Comparison of ENCODE assay signal across 8 cellular contexts in the genomic region with DNA sequence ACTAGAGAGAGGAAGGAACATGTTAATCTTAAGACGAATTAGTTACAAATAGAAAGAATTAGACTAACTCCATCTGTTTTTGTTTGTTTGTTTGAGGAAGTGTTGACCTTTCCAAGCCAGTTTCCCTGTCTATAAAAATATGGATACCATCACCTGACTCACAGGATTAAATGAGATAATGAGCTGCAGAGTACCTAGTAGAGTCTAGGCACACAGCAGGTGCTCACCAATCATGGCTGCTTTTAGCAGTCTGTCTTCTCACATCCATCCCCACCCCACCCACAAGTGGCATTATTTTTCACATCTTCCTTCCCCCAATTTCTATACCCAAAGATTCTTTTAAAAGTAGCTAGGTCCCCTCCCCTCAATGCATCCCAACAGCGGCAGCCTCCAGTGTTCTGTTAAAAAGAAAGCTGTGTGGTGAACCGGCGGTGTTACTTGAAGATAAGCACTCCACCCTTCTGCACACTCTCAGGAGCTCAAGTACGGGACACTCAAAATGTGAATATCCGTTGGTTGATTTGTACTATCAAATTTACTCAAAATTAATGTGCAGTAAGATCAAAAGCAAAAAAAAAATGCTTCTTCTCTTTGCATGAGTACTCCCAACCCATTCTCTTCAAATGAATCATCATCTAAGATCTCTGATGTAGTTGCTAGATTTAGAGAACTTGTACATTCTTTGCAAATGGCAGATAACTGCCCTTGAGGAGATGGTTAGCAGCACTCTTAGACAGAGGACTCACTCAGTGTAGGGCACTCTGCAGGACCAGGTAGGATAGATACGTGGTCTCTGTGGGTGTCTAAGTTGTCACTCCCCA.
DNase-seq lines count a peak whose midpoint lies in the region; ATAC-seq and TF ChIP-seq lines count a peak whose summit lies in the region.

No MANE protein-coding gene starts in this region.

- H3K27me3 ChIP-seq in IMR-90 (ENCODE audit: control insufficient read depth, insufficient read depth, low read length): no peaks in the 10 kb centered on the region

- CTCF ChIA-PET in GM10248 (lab: Yijun Ruan, JAX) (interaction anchor here (0.9 to 2.5 kb wide), 8 partner anchors 9 to 139 kb away, joined by 3 to 8 read pairs (median 4); no protein-coding TSS in a partner anchor), IMR-90 (lab: Yijun Ruan, JAX) (no interaction called here)

- ATAC-seq in GM21390 (IDR thresholded peaks at IDR 0.05; ENCODE audit: unreplicated experiment) (peak; percentile 70), IMR-90 (ENCODE audit: low read depth) (peak; percentile 88)

- intact Hi-C loops in IMR-90 (cut with micrococcal nuclease): no loop called here

- H4K91ac ChIP-seq in IMR-90 (ENCODE audit: insufficient read depth, low read depth, low read length): peak overlapping the region; percentile 34; the same call in 1 of the 2 replicates

- POLR2A ChIA-PET in GM10248 (lab: Yijun Ruan, JAX) (no interaction called here), IMR-90 (lab: Charles Lee; ENCODE audit: unreplicated experiment) (no interaction called here)

- no peak overlapping the region for H2BK5ac ChIP-seq in IMR-90 (ENCODE audit: low read depth, low read length, poor library complexity, severe bottlenecking)

- peaks cover 44 to 63% of the 10 kb centered on the region in 2 experiments for H3K79me1 ChIP-seq in IMR-90 (ENCODE audit: low read depth in 1 of 2, low read length in 2 of 2)

- TF ChIP-seq POLR2A in IMR-90 (IDR thresholded peaks at IDR 0.05; ENCODE audit: low read depth, low read length): no peak

- in situ Hi-C loops in IMR-90 (cut with MboI; ENCODE audit: low sequenced_read_pairs): no loop called here

- H2AK9ac ChIP-seq in IMR-90 (replicated peaks; ENCODE audit: low read depth, low read length, poor library complexity): peak overlapping the region; percentile 57

- H3K4ac ChIP-seq in IMR-90 (ENCODE audit: low read depth, low read length): peak overlapping the region; percentile 10; the same call in 1 of the 2 replicates

- H3K18ac ChIP-seq in IMR-90 (ENCODE audit: low read depth, low read length): no peak overlapping the region

- H3K4me1 ChIP-seq in IMR-90 (ENCODE audit: control insufficient read depth, insufficient read depth, low read length): peaks cover 6% of the 10 kb centered on the region

- peak overlapping the region; percentile 2; the same call in 1 of the 2 replicates for H3K4me2 ChIP-seq in IMR-90 (ENCODE audit: low read depth, low read length)

- peaks cover 8% of the 10 kb centered on the region; the same call in 1 of the 2 replicates for H3K9me1 ChIP-seq in IMR-90 (ENCODE audit: insufficient read depth, low read length)

- peak overlapping the region; percentile 4; the same call in 1 of the 2 replicates for H3K23ac ChIP-seq in IMR-90 (ENCODE audit: low read depth, low read length)

- H3K56ac ChIP-seq in IMR-90 (ENCODE audit: extremely low read depth, insufficient read depth, low read length): peak overlapping the region; percentile 35; the same call in 1 of the 2 replicates

- TF ChIP-seq CTCF in GM10248 (IDR thresholded peaks at IDR 0.05; ENCODE audit: control extremely low read depth, extremely low read depth, low read depth, missing control alignments) (no peak), IMR-90 (conservative IDR thresholded peaks at IDR 0.05; ENCODE audit: low read depth, low read length) (no peak)

- peak overlapping the region; percentile 77; the same call in 1 of the 2 replicates for H2AK5ac ChIP-seq in IMR-90 (ENCODE audit: low read depth, low read length)

- no peak overlapping the region for H3K9ac ChIP-seq in IMR-90 (ENCODE audit: low read depth, low read length)

- no peak overlapping the region for H4K5ac ChIP-seq in IMR-90 (ENCODE audit: low read depth, low read length)

- no peak overlapping the region for H2AFZ ChIP-seq in IMR-90 (replicated peaks; ENCODE audit: low read length, poor library complexity)

- H3K36me3 ChIP-seq in IMR-90 (ENCODE audit: control insufficient read depth, insufficient read depth, low read length): no peaks in the 10 kb centered on the region

- no peak overlapping the region for H4K8ac ChIP-seq in IMR-90 (ENCODE audit: low read depth in 2 of 2, low read length in 2 of 2)

- H3K14ac ChIP-seq in IMR-90 (replicated peaks; ENCODE audit: low read depth, low read length): peak overlapping the region; percentile 46

- H3K4me3 ChIP-seq in IMR-90 (ENCODE audit: insufficient read depth, low read depth, low read length): no peak overlapping the region

- TF ChIP-seq RAD21 in IMR-90 (IDR thresholded peaks at IDR 0.05; ENCODE audit: low read length): no peak

- dilution Hi-C loops in IMR-90 (cut with HindIII; ENCODE audit: low sequenced_read_pairs, unreplicated experiment): no loop called here

- peak; percentile 42 for DNase-seq in GM10248 (ENCODE audit: extremely low spot score)
- DNase-seq in IMR-90: peak; percentile 74
- DNase-seq in iris pigment epithelial cell (ENCODE audit: low read depth): peak; percentile 82
- no peak for DNase-seq in COR-L47 (lab: John Stamatoyannopoulos, UW)
- no peak for DNase-seq in SKM-1 treated with dmso at 0.1 percent for 144 hours (lab: John Stamatoyannopoulos, UW; ENCODE audit: unreplicated experiment)
- no peak for DNase-seq in putamen (ENCODE audit: low spot score)
- no peak for DNase-seq in NCI-H2196 treated with DMSO at 0.1 percent for 48 hours (lab: John Stamatoyannopoulos, UW; ENCODE audit: unreplicated experiment)

- no peak overlapping the region for H3K27ac ChIP-seq in IMR-90 (ENCODE audit: insufficient read depth, low read length)

- no peak overlapping the region for H2BK15ac ChIP-seq in IMR-90 (ENCODE audit: low read depth, low read length)

- BruUV-seq in IMR-90 (replicated peaks; lab: Mats Ljungman, UMichigan): no TSS peak

- H3K9me3 ChIP-seq in IMR-90 (ENCODE audit: control insufficient read depth, insufficient read depth, low read length): no peaks in the 10 kb centered on the region

- no peak overlapping the region for H2BK20ac ChIP-seq in IMR-90 (ENCODE audit: low read depth, low read length)

- H2BK120ac ChIP-seq in IMR-90 (ENCODE audit: low read depth, low read length): peak overlapping the region; percentile 19; the same call in 1 of the 2 replicates

- peaks cover 5% of the 10 kb centered on the region; the same call in 1 of the 2 replicates for H4K20me1 ChIP-seq in IMR-90 (ENCODE audit: insufficient read depth, low read length)

- WGBS in IMR-90 (ENCODE audit: extremely low coverage in 2 of 2, insufficient read length in 1 of 2), 2 experiments: no CpG with 5 or more reads among the region's 7 CpGs

TF ChIP-seq in IMR-90, 13 proteins besides CTCF, POLR2A, EP300 and RAD21:
- TF ChIP-seq CEBPB (IDR thresholded peaks at IDR 0.05; ENCODE audit: low read depth, low read length) (no peak), NFE2L2 (IDR thresholded peaks at IDR 0.05; ENCODE audit: low read depth, low read length) (no peak), FOS (IDR thresholded peaks at IDR 0.05; ENCODE audit: low read depth, low read length) (no peak), MAZ (IDR thresholded peaks at IDR 0.05; ENCODE audit: borderline replicate concordance, low read depth, low read length) (no peak), RFX5 (IDR thresholded peaks at IDR 0.05; ENCODE audit: low read depth, low read length) (no peak), MXI1 (IDR thresholded peaks at IDR 0.05; ENCODE audit: borderline replicate concordance, low read depth, low read length) (no peak), MAFK (IDR thresholded peaks at IDR 0.05; ENCODE audit: low read depth, low read length) (no peak), CHD1 (IDR thresholded peaks at IDR 0.05; ENCODE audit: low read depth, low read length) (no peak), BHLHE40 (IDR thresholded peaks at IDR 0.05; ENCODE audit: low read depth, low read length) (no peak), RCOR1 (IDR thresholded peaks at IDR 0.05; ENCODE audit: insufficient replicate concordance, low read length) (no peak), SMC3 (IDR thresholded peaks at IDR 0.05; ENCODE audit: low read depth, low read length) (no peak)
- TF ChIP-seq, protein P1, sequence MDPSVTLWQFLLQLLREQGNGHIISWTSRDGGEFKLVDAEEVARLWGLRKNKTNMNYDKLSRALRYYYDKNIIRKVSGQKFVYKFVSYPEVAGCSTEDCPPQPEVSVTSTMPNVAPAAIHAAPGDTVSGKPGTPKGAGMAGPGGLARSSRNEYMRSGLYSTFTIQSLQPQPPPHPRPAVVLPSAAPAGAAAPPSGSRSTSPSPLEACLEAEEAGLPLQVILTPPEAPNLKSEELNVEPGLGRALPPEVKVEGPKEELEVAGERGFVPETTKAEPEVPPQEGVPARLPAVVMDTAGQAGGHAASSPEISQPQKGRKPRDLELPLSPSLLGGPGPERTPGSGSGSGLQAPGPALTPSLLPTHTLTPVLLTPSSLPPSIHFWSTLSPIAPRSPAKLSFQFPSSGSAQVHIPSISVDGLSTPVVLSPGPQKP (IDR thresholded peaks at IDR 0.05; ENCODE audit: borderline replicate concordance, low read depth, low read length): no peak
- TF ChIP-seq, protein P2, sequence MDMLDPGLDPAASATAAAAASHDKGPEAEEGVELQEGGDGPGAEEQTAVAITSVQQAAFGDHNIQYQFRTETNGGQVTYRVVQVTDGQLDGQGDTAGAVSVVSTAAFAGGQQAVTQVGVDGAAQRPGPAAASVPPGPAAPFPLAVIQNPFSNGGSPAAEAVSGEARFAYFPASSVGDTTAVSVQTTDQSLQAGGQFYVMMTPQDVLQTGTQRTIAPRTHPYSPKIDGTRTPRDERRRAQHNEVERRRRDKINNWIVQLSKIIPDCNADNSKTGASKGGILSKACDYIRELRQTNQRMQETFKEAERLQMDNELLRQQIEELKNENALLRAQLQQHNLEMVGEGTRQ (IDR thresholded peaks at IDR 0.05; ENCODE audit: low read depth, low read length): no peak

Comparison
In these comparisons a context has a peak if more than half of its experiments do, and no peak if none do; other contexts are left out.
1. DNase-seq: peak in GM10248 (single experiment), IMR-90 (single experiment) and iris pigment epithelial cell (single experiment); none in COR-L47 (single experiment), SKM-1 treated with dmso at 0.1 percent for 144 hours (single experiment), putamen (single experiment) and NCI-H2196 treated with DMSO at 0.1 percent for 48 hours (single experiment).